In the genomic region with DNA sequence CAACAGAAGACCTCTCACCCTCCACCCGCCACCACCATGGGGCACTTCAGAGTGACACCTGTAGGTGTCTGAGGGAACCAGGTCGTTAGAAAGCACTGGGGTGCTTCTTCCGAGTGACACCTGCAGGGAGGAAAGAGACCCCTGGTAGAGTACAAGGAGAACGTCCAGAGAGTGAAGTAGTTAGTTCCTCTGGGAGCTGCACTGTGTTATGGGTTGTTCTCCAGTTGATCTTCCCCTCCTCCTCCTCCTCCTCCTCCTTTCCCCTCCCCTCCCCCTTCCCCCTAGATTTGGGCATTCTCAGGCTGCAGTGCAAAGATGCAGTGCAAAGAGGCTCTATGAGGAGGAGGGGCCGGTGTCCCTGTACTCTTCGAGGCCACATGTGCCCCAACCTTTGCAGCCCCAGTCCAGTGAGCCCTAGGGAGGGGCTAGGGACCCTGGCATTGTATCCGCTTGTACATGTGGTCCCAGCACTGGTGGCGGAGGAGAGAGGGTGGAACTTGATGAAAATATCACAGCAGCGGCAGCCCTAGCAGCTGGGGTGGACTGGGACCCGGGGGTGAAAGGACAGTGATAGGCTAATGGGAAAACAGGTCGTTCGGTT, we compare ENCODE assay signal across 1 cellular context.
TF ChIP-seq lines count a peak whose summit lies in the region.

No MANE protein-coding gene starts in this region.

TF ChIP-seq in GM12878, 131 proteins besides CTCF, POLR2A, EP300 and RAD21:
- TF ChIP-seq, protein P1, sequence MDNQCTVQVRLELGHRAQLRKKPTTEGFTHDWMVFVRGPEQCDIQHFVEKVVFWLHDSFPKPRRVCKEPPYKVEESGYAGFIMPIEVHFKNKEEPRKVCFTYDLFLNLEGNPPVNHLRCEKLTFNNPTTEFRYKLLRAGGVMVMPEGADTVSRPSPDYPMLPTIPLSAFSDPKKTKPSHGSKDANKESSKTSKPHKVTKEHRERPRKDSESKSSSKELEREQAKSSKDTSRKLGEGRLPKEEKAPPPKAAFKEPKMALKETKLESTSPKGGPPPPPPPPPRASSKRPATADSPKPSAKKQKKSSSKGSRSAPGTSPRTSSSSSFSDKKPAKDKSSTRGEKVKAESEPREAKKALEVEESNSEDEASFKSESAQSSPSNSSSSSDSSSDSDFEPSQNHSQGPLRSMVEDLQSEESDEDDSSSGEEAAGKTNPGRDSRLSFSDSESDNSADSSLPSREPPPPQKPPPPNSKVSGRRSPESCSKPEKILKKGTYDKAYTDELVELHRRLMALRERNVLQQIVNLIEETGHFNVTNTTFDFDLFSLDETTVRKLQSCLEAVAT (IDR thresholded peaks at IDR 0.05): peak; percentile 56
- TF ChIP-seq SMAD1 (IDR thresholded peaks at IDR 0.05; ENCODE audit: low read depth, partially characterized antibody) (peak; percentile 37), NBN (IDR thresholded peaks at IDR 0.05) (peak; percentile 81), MTA2 (IDR thresholded peaks at IDR 0.05; ENCODE audit: low read depth) (peak; percentile 32), ATF7 (IDR thresholded peaks at IDR 0.05; ENCODE audit: low read depth) (peak; percentile 16; the same call in 1 of the 2 replicates), WRNIP1 (IDR thresholded peaks at IDR 0.05; ENCODE audit: borderline replicate concordance, low read depth, low read length) (0 out of 2 replicates have a peak, but pooled peaks have one; percentile 52), SUZ12 (IDR thresholded peaks at IDR 0.05; ENCODE audit: unreplicated experiment) (no peak), CBX3 (IDR thresholded peaks at IDR 0.05; ENCODE audit: borderline replicate concordance, low read depth) (no peak)
- TF ChIP-seq, protein P2, sequence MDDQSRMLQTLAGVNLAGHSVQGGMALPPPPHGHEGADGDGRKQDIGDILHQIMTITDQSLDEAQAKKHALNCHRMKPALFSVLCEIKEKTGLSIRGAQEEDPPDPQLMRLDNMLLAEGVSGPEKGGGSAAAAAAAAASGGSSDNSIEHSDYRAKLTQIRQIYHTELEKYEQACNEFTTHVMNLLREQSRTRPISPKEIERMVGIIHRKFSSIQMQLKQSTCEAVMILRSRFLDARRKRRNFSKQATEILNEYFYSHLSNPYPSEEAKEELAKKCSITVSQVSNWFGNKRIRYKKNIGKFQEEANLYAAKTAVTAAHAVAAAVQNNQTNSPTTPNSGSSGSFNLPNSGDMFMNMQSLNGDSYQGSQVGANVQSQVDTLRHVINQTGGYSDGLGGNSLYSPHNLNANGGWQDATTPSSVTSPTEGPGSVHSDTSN (IDR thresholded peaks at IDR 0.05; ENCODE audit: insufficient replicate concordance, low read depth, low read length): peak; percentile 44
- TF ChIP-seq, protein P3, sequence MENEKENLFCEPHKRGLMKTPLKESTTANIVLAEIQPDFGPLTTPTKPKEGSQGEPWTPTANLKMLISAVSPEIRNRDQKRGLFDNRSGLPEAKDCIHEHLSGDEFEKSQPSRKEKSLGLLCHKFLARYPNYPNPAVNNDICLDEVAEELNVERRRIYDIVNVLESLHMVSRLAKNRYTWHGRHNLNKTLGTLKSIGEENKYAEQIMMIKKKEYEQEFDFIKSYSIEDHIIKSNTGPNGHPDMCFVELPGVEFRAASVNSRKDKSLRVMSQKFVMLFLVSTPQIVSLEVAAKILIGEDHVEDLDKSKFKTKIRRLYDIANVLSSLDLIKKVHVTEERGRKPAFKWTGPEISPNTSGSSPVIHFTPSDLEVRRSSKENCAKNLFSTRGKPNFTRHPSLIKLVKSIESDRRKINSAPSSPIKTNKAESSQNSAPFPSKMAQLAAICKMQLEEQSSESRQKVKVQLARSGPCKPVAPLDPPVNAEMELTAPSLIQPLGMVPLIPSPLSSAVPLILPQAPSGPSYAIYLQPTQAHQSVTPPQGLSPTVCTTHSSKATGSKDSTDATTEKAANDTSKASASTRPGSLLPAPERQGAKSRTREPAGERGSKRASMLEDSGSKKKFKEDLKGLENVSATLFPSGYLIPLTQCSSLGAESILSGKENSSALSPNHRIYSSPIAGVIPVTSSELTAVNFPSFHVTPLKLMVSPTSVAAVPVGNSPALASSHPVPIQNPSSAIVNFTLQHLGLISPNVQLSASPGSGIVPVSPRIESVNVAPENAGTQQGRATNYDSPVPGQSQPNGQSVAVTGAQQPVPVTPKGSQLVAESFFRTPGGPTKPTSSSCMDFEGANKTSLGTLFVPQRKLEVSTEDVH (IDR thresholded peaks at IDR 0.05; ENCODE audit: low read depth, partially characterized antibody): peak; percentile 28
- TF ChIP-seq, protein P4, sequence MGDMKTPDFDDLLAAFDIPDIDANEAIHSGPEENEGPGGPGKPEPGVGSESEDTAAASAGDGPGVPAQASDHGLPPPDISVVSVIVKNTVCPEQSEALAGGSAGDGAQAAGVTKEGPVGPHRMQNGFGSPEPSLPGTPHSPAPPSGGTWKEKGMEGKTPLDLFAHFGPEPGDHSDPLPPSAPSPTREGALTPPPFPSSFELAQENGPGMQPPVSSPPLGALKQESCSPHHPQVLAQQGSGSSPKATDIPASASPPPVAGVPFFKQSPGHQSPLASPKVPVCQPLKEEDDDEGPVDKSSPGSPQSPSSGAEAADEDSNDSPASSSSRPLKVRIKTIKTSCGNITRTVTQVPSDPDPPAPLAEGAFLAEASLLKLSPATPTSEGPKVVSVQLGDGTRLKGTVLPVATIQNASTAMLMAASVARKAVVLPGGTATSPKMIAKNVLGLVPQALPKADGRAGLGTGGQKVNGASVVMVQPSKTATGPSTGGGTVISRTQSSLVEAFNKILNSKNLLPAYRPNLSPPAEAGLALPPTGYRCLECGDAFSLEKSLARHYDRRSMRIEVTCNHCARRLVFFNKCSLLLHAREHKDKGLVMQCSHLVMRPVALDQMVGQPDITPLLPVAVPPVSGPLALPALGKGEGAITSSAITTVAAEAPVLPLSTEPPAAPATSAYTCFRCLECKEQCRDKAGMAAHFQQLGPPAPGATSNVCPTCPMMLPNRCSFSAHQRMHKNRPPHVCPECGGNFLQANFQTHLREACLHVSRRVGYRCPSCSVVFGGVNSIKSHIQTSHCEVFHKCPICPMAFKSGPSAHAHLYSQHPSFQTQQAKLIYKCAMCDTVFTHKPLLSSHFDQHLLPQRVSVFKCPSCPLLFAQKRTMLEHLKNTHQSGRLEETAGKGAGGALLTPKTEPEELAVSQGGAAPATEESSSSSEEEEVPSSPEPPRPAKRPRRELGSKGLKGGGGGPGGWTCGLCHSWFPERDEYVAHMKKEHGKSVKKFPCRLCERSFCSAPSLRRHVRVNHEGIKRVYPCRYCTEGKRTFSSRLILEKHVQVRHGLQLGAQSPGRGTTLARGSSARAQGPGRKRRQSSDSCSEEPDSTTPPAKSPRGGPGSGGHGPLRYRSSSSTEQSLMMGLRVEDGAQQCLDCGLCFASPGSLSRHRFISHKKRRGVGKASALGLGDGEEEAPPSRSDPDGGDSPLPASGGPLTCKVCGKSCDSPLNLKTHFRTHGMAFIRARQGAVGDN (IDR thresholded peaks at IDR 0.05): no peak
- TF ChIP-seq, protein P5, sequence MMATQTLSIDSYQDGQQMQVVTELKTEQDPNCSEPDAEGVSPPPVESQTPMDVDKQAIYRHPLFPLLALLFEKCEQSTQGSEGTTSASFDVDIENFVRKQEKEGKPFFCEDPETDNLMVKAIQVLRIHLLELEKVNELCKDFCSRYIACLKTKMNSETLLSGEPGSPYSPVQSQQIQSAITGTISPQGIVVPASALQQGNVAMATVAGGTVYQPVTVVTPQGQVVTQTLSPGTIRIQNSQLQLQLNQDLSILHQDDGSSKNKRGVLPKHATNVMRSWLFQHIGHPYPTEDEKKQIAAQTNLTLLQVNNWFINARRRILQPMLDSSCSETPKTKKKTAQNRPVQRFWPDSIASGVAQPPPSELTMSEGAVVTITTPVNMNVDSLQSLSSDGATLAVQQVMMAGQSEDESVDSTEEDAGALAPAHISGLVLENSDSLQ (IDR thresholded peaks at IDR 0.05): peak; percentile 89
